Comparison of ENCODE assay signal across 8 cellular contexts in the genomic region with DNA sequence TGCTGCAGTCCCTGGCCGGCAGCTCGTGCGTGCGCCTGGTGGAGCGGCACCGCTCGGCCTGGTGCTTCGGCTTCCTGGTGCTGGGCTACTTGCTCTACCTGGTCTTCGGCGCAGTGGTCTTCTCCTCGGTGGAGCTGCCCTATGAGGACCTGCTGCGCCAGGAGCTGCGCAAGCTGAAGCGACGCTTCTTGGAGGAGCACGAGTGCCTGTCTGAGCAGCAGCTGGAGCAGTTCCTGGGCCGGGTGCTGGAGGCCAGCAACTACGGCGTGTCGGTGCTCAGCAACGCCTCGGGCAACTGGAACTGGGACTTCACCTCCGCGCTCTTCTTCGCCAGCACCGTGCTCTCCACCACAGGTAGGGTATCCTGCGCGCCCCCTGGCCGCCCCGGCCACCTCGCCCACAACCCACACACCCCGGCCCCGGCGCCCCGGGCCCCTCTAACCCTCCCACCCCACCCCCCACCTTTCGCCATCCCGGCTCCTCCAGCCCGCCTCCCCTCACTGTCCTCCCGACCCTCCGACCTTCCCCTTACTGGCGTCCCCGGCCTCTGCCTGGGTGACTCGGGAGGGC. TPM values are rescaled to one million over a fixed set of nuclear protein-coding genes. Genes with fewer than 3 reads are reported as not detected.
DNase-seq lines count a peak whose midpoint lies in the region; ATAC-seq, FAIRE-seq and TF ChIP-seq lines count a peak whose summit lies in the region.

No MANE protein-coding gene starts in this region.

- peaks cover 50% of the 10 kb centered on the region for H3K36me3 Mint-ChIP-seq in Calu3 (ENCODE audit: insufficient read depth, unreplicated experiment)

- no peaks in the 10 kb centered on the region for H3K27me3 Mint-ChIP-seq in Calu3 (ENCODE audit: unreplicated experiment)

- dilution Hi-C loops in keratinocyte (cut with MboI; ENCODE audit: extremely low pct_ligation_motif_present, low sequenced_read_pairs): no loop called here

- no peak for TF ChIP-seq EP300 in stomach (IDR thresholded peaks at IDR 0.05)

- H3K27ac ChIP-seq in breast epithelium (peak overlapping the region; percentile 89 to 90), keratinocyte (ENCODE audit: control insufficient read depth, insufficient read depth, low read length) (peak overlapping the region; percentile 98), stomach (peak overlapping the region; percentile 84 to 93 (median 90))

- peak overlapping the region; percentile 77 for H3K27ac Mint-ChIP-seq in Calu3 (ENCODE audit: unreplicated experiment)

- intact Hi-C loops in Calu3 (cut with micrococcal nuclease; ENCODE audit: unreplicated experiment): loop anchor here (2.0 to 10.0 kb wide), 5 partner anchors 59 to 249 kb away; no protein-coding TSS in a partner anchor
- intact Hi-C loops in breast epithelium (cut with DNase I; ENCODE audit: low total_unique reads): no loop called here
- intact Hi-C loops in stomach (cut with DNase I; ENCODE audit: low total_unique reads): no loop called here

- H3K9me3 Mint-ChIP-seq in Calu3 (ENCODE audit: low read depth, unreplicated experiment): peaks cover 3% of the 10 kb centered on the region

- ATAC-seq in GM19328 (IDR thresholded peaks at IDR 0.05; ENCODE audit: unreplicated experiment) (peak; percentile 42), HG03108 (IDR thresholded peaks at IDR 0.05; ENCODE audit: unreplicated experiment) (no peak)

- peak overlapping the region; percentile 98 for H3K4me2 ChIP-seq in keratinocyte (ENCODE audit: control insufficient read depth, extremely low read depth, insufficient read depth, low read depth, low read length)

- CTCF ChIA-PET in Calu3 (lab: Charles Lee): interaction anchor here (0.5 to 1.5 kb wide), 4 partner anchors 42 to 603 kb away, joined by 3 to 5 read pairs (median 4); no protein-coding TSS in a partner anchor

- H3K27me3 ChIP-seq in breast epithelium (no peaks in the 10 kb centered on the region), keratinocyte (ENCODE audit: control insufficient read depth, extremely low read depth, insufficient read depth, low read length) (no peaks in the 10 kb centered on the region), stomach (peaks cover 0 to 40% (median 0%) of the 10 kb centered on the region in 3 donors)

- TF ChIP-seq CTCF in Calu3 (IDR thresholded peaks at IDR 0.05; ENCODE audit: unreplicated experiment) (no peak), LNCaP clone FGC (IDR thresholded peaks at IDR 0.05; ENCODE audit: control insufficient read depth, extremely low read depth, insufficient read depth) (no peak), breast epithelium (IDR thresholded peaks at IDR 0.05) (no peak), keratinocyte (optimal IDR thresholded peaks at IDR 0.05 in 1 of 3, IDR thresholded peaks at IDR 0.05 in 1 of 3, conservative IDR thresholded peaks at IDR 0.05 in 1 of 3; ENCODE audit: extremely low read depth in 1 of 3, insufficient read depth in 2 of 3, low read length in 3 of 3) (no peak), stomach (IDR thresholded peaks at IDR 0.05) (no peak)

- peaks cover 42% of the 10 kb centered on the region for H3K79me2 ChIP-seq in keratinocyte (ENCODE audit: control insufficient read depth, insufficient read depth, low read length)

- H3K4me1 ChIP-seq in breast epithelium (no peaks in the 10 kb centered on the region), keratinocyte (ENCODE audit: control insufficient read depth, extremely low read depth, insufficient read depth, low read length) (peaks cover 11% of the 10 kb centered on the region), stomach (peaks cover 5 to 21% (median 11%) of the 10 kb centered on the region in 4 donors)

- no peaks in the 10 kb centered on the region for H3K36me3 ChIP-seq in breast epithelium
- H3K36me3 ChIP-seq in keratinocyte (ENCODE audit: control insufficient read depth in 2 of 2, extremely low read depth in 1 of 2, insufficient read depth in 2 of 2, low read length in 2 of 2): peaks cover 5 to 11% of the 10 kb centered on the region in 2 experiments
- H3K36me3 ChIP-seq in stomach: no peaks in the 10 kb centered on the region

- peak overlapping the region; percentile 89 for H3K4me3 Mint-ChIP-seq in Calu3 (ENCODE audit: low read depth, unreplicated experiment)

- H2AFZ ChIP-seq in keratinocyte (ENCODE audit: control insufficient read depth, low read length): peak overlapping the region; percentile 95

- FAIRE-seq in keratinocyte (lab: Jason Lieb, UNC): no peak

- DNase-seq in Calu3 (peak; percentile 57), LNCaP clone FGC (ENCODE audit: low read depth) (peak; percentile 43), breast epithelium (ENCODE audit: low spot score in 2 of 2) (peak; percentile 35 to 62), keratinocyte (ENCODE audit: low read depth, low spot score) (no peak), stomach (peak; percentile 46), NOMO-1 treated with DMSO at 0.1 percent for 48 hours (lab: John Stamatoyannopoulos, UW; ENCODE audit: unreplicated experiment) (no peak)

- peak overlapping the region; percentile 95 for H3K9ac ChIP-seq in keratinocyte (ENCODE audit: control insufficient read depth, extremely low read depth, insufficient read depth, low read length)

- peak overlapping the region; percentile 52 for H3K4me3 ChIP-seq in LNCaP clone FGC (ENCODE audit: low read depth, low read length)
- H3K4me3 ChIP-seq in breast epithelium: peak overlapping the region; percentile 56 to 89 (median 73)
- H3K4me3 ChIP-seq in keratinocyte (ENCODE audit: control insufficient read depth in 2 of 3, extremely low read depth in 1 of 3, insufficient read depth in 2 of 3, low read depth in 1 of 3, low read length in 3 of 3): peak overlapping the region; percentile 78 to 98 (median 91)
- peak overlapping the region; percentile 55 to 61 (median 56) for H3K4me3 ChIP-seq in stomach

- H3K4me1 Mint-ChIP-seq in Calu3 (ENCODE audit: low read depth, unreplicated experiment): peaks cover 22% of the 10 kb centered on the region

- TF ChIP-seq POLR2A in breast epithelium (IDR thresholded peaks at IDR 0.05) (no peak), stomach (IDR thresholded peaks at IDR 0.05) (no peak)

- peaks cover 2% of the 10 kb centered on the region for H3K9me1 ChIP-seq in keratinocyte (ENCODE audit: control insufficient read depth, extremely low read depth, insufficient read depth, low read length)

- H3K9me3 ChIP-seq in breast epithelium: no peaks in the 10 kb centered on the region
- no peaks in the 10 kb centered on the region for H3K9me3 ChIP-seq in keratinocyte (ENCODE audit: control insufficient read depth, low read depth, low read length)
- H3K9me3 ChIP-seq in stomach: no peaks in the 10 kb centered on the region

- BruUV-seq in Calu3 (replicated peaks; lab: Mats Ljungman, UMichigan): no TSS peak

- WGBS in stomach, 5 donors: 0 to 2% (median 1%) methylated on average over 10 to 43 of the region's 43 CpGs

- H4K20me1 ChIP-seq in keratinocyte (ENCODE audit: control insufficient read depth, extremely low read depth, insufficient read depth, low read length): no peaks in the 10 kb centered on the region

RNA-seq across cellular contexts. Expression of a gene that starts 0.4 kb away (rescaled TPM):
- total RNA-seq in Calu3 (2022): 38.0 and 39.2 TPM in 2 replicates
- total RNA-seq in breast epithelium: 1 to 10 TPM in 2 of 3 donors, under 1 TPM in 1; 0.96 to 9.1 (median 5.2) TPM
- polyA plus RNA-seq in keratinocyte: 14.0 to 17.5 TPM (median 17.3 TPM) in 3 replicates
- 17.5 TPM for polyA plus RNA-seq in keratinocyte (2011; ENCODE audit: low read depth)
- 10.4 and 15.3 TPM in 2 replicates for polyA plus RNA-seq in keratinocyte (2011; cell fraction: cytosol; rRNA removed)
- polyA plus RNA-seq in keratinocyte (2011; cell fraction: nucleus; rRNA removed): 23.6 and 28.3 TPM in 2 replicates
- polyA plus RNA-seq in keratinocyte (2012; ENCODE audit: low replicate concordance): 11.5 and 43.7 TPM in 2 replicates
- 26.4 to 41.8 TPM (median 35.9 TPM) in 3 replicates for polyA minus RNA-seq in keratinocyte
- polyA minus RNA-seq in keratinocyte (2011; cell fraction: cytosol; rRNA and poly(A)+ RNA removed): 31.1 TPM
- 16.2 and 21.3 TPM in 2 replicates for polyA minus RNA-seq in keratinocyte (2011; cell fraction: nucleus; rRNA and poly(A)+ RNA removed)
- 10 to 100 TPM in 2 of 5 donors, 1 to 10 TPM in 3; 4.1 to 52.5 (median 5.8) TPM for total RNA-seq in stomach
- 10 to 100 TPM in 2 of 3 donors, 1 to 10 TPM in 1; 7.6 to 20.9 (median 11.5) TPM for polyA plus RNA-seq in stomach

Comparison
In these comparisons a context has a peak if more than half of its experiments do, and no peak if none do; other contexts are left out.
1. DNase-seq: peak in Calu3 (single experiment), LNCaP clone FGC (single experiment), breast epithelium (2 of 2) and stomach (single experiment); none in keratinocyte (single experiment) and NOMO-1 treated with DMSO at 0.1 percent for 48 hours (single experiment).
2. Peak in every context shown above with its lines, with median percentiles within 50 percentile points of each other: H3K4me3 ChIP-seq and H3K27ac ChIP-seq.